ENCODE assay signal across 2 cellular contexts in the genomic region with DNA sequence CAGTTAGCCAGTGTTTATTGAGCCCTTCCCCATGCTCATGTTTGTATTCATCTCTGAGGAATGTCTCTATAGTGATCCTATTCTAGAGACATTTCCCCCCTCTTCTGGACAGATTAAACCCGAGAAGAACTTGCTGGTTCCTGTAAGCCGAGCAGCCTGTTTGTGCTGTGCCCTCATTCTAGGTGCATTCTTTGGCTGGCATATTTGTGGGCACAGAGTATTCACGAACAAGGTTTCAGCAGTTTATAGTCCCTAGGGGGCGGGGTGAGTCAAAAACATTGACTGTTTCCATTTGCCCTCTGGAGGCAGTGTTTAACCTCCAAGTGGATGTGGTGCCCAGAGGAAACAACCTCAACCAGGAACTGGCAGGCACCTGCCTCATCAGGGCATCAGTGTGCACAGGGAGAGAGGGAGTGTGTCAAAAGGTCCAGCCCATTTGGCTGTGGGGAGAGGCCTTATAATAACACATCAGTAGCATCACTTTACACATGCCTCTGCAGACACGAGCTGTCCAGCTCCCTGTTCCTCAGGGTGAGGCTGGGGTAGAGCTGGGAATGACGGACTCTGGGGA.
TF ChIP-seq lines count a peak whose summit lies in the region.

No MANE protein-coding gene starts in this region.

TF ChIP-seq in GM12878, 131 proteins besides CTCF, POLR2A, EP300 and RAD21 (continued from another document):
- TF ChIP-seq, protein P1, sequence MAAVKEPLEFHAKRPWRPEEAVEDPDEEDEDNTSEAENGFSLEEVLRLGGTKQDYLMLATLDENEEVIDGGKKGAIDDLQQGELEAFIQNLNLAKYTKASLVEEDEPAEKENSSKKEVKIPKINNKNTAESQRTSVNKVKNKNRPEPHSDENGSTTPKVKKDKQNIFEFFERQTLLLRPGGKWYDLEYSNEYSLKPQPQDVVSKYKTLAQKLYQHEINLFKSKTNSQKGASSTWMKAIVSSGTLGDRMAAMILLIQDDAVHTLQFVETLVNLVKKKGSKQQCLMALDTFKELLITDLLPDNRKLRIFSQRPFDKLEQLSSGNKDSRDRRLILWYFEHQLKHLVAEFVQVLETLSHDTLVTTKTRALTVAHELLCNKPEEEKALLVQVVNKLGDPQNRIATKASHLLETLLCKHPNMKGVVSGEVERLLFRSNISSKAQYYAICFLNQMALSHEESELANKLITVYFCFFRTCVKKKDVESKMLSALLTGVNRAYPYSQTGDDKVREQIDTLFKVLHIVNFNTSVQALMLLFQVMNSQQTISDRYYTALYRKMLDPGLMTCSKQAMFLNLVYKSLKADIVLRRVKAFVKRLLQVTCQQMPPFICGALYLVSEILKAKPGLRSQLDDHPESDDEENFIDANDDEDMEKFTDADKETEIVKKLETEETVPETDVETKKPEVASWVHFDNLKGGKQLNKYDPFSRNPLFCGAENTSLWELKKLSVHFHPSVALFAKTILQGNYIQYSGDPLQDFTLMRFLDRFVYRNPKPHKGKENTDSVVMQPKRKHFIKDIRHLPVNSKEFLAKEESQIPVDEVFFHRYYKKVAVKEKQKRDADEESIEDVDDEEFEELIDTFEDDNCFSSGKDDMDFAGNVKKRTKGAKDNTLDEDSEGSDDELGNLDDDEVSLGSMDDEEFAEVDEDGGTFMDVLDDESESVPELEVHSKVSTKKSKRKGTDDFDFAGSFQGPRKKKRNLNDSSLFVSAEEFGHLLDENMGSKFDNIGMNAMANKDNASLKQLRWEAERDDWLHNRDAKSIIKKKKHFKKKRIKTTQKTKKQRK (IDR thresholded peaks at IDR 0.05; ENCODE audit: low read depth, low read length): no peak
- TF ChIP-seq, protein P2, sequence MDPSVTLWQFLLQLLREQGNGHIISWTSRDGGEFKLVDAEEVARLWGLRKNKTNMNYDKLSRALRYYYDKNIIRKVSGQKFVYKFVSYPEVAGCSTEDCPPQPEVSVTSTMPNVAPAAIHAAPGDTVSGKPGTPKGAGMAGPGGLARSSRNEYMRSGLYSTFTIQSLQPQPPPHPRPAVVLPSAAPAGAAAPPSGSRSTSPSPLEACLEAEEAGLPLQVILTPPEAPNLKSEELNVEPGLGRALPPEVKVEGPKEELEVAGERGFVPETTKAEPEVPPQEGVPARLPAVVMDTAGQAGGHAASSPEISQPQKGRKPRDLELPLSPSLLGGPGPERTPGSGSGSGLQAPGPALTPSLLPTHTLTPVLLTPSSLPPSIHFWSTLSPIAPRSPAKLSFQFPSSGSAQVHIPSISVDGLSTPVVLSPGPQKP (IDR thresholded peaks at IDR 0.05; ENCODE audit: low read depth, low read length): no peak
- peak; percentile 41 for TF ChIP-seq MEF2B (IDR thresholded peaks at IDR 0.05; ENCODE audit: partially characterized antibody, poor library complexity, severe bottlenecking)
- peak; percentile 9; the same call in 1 of the 2 replicates for TF ChIP-seq SMC3 (IDR thresholded peaks at IDR 0.05; ENCODE audit: borderline replicate concordance, low read length)

TF ChIP-seq in liver, 16 proteins besides CTCF, POLR2A, EP300 and RAD21 (continued from another document):
- TF ChIP-seq, protein P3, sequence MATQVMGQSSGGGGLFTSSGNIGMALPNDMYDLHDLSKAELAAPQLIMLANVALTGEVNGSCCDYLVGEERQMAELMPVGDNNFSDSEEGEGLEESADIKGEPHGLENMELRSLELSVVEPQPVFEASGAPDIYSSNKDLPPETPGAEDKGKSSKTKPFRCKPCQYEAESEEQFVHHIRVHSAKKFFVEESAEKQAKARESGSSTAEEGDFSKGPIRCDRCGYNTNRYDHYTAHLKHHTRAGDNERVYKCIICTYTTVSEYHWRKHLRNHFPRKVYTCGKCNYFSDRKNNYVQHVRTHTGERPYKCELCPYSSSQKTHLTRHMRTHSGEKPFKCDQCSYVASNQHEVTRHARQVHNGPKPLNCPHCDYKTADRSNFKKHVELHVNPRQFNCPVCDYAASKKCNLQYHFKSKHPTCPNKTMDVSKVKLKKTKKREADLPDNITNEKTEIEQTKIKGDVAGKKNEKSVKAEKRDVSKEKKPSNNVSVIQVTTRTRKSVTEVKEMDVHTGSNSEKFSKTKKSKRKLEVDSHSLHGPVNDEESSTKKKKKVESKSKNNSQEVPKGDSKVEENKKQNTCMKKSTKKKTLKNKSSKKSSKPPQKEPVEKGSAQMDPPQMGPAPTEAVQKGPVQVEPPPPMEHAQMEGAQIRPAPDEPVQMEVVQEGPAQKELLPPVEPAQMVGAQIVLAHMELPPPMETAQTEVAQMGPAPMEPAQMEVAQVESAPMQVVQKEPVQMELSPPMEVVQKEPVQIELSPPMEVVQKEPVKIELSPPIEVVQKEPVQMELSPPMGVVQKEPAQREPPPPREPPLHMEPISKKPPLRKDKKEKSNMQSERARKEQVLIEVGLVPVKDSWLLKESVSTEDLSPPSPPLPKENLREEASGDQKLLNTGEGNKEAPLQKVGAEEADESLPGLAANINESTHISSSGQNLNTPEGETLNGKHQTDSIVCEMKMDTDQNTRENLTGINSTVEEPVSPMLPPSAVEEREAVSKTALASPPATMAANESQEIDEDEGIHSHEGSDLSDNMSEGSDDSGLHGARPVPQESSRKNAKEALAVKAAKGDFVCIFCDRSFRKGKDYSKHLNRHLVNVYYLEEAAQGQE (IDR thresholded peaks at IDR 0.05): no peak
- TF ChIP-seq HNF4G (IDR thresholded peaks at IDR 0.05): no peak
- TF ChIP-seq, protein P4, sequence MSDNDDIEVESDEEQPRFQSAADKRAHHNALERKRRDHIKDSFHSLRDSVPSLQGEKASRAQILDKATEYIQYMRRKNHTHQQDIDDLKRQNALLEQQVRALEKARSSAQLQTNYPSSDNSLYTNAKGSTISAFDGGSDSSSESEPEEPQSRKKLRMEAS (IDR thresholded peaks at IDR 0.05): no peak
- TF ChIP-seq SP1 (IDR thresholded peaks at IDR 0.05): no peak
- TF ChIP-seq TAF1 (conservative IDR thresholded peaks at IDR 0.05): no peak
- TF ChIP-seq HNF4A (conservative IDR thresholded peaks at IDR 0.05): no peak
TF ChIP-seq in liver: peak in this region for 0.
